9 cellular contexts compared by ENCODE assay signal in genomic region chr20:45294003-45294368, GRCh38. TPM values are rescaled to one million over a fixed set of nuclear protein-coding genes. Genes with fewer than 3 reads are reported as not detected.
DNase-seq lines count a peak whose midpoint lies in the region; ATAC-seq and TF ChIP-seq lines count a peak whose summit lies in the region.
"Had no signal": no experiment of that assay in that cellular context is flagged by ENCODE, and none has a peak within 500 bp of the region (broad histone marks: within the 10 kb centered on the region; RNA-seq: fewer than 3 reads in every experiment).

No MANE protein-coding gene starts in this region.

- no peaks in the 10 kb centered on the region for H4K20me1 ChIP-seq in DOHH2 (ENCODE audit: control insufficient read depth, insufficient read depth, low read depth, low read length)

- H3K4me1 ChIP-seq in DOHH2 (ENCODE audit: control insufficient read depth, low read length) (no peaks in the 10 kb centered on the region), skeletal muscle satellite cell (ENCODE audit: control insufficient read depth, insufficient read depth, low read length) (peaks cover 9% of the 10 kb centered on the region)

- H3K4me3 ChIP-seq in DOHH2 (ENCODE audit: low read length) (no peak overlapping the region), epithelial cell of proximal tubule (ENCODE audit: low read depth, low read length) (peak overlapping the region; percentile 63), skeletal muscle satellite cell (ENCODE audit: low read length) (peak overlapping the region; percentile 76)

- H3K36me3 ChIP-seq in DOHH2 (ENCODE audit: control insufficient read depth, low read length) (no peaks in the 10 kb centered on the region), skeletal muscle satellite cell (ENCODE audit: insufficient read depth, low read length) (no peaks in the 10 kb centered on the region)
- H3K36me3 ChIP-seq: cardiac muscle cell had no signal

- no peaks in the 10 kb centered on the region for H3K9me2 ChIP-seq in DOHH2 (replicated peaks; ENCODE audit: control insufficient read depth, low read length)

- H3K79me2 ChIP-seq in DOHH2 (ENCODE audit: control insufficient read depth, low read length) = no peaks in the 10 kb centered on the region

- H3F3A ChIP-seq in DOHH2 (ENCODE audit: control insufficient read depth, insufficient read depth) = no peaks in the 10 kb centered on the region

- no peak overlapping the region for H3K9ac ChIP-seq in skeletal muscle satellite cell (ENCODE audit: low read depth, low read length)

- DNase-seq in RWPE1 (ENCODE audit: low spot score) (no peak), epithelial cell of proximal tubule (ENCODE audit: low read depth) (no peak), NCI-H2081 treated with DMSO at 0.1 percent for 48 hours (lab: John Stamatoyannopoulos, UW) (no peak)

- H3K27ac ChIP-seq in DOHH2 (ENCODE audit: low read depth, low read length) (no peak overlapping the region), RWPE1 (peak overlapping the region; percentile 57)
- H3K27ac ChIP-seq: cardiac muscle cell had no signal

- TF ChIP-seq CTCF in DOHH2 (IDR thresholded peaks at IDR 0.05; ENCODE audit: low read depth, low read length, poor library complexity, severe bottlenecking) = peak; percentile 50
- TF ChIP-seq CTCF in RWPE1 (conservative IDR thresholded peaks at IDR 0.05; ENCODE audit: low read depth) = peak; percentile 81
- no peak for TF ChIP-seq CTCF in epithelial cell of proximal tubule (conservative IDR thresholded peaks at IDR 0.05; ENCODE audit: low read depth, low read length)

- no peak for ATAC-seq in HG02870 (IDR thresholded peaks at IDR 0.05; ENCODE audit: unreplicated experiment)
- no peak for ATAC-seq in GM21723 (IDR thresholded peaks at IDR 0.05; ENCODE audit: unreplicated experiment)

- POLR2A ChIA-PET in RWPE1 (lab: Yijun Ruan, JAX; ENCODE audit: low non-redundant PET) = interaction anchor here (0.6 to 1.1 kb wide), 2 partner anchors 41 to 1779 kb away, joined by 3 to 6 read pairs; no protein-coding TSS in a partner anchor

- CTCF ChIA-PET in RWPE1 (lab: Yijun Ruan, JAX) = interaction anchor here (0.5 to 7.5 kb wide), 68 partner anchors 8 to 1150 kb away, joined by 3 to 109 read pairs (median 4); partner anchors contain the start of genes KCNS1, RBPJL, SEMG2 and SLPI

- H3K9me3 ChIP-seq in DOHH2 (ENCODE audit: control insufficient read depth, insufficient read depth, low read length) (no peaks in the 10 kb centered on the region), skeletal muscle satellite cell (replicated peaks; ENCODE audit: low read length) (no peaks in the 10 kb centered on the region)

- H3K4me2 ChIP-seq in DOHH2 (ENCODE audit: low read length) (no peak overlapping the region), skeletal muscle satellite cell (ENCODE audit: low read length) (peak overlapping the region; percentile 93)

- H3K27me3 ChIP-seq in DOHH2 (ENCODE audit: control insufficient read depth, low read length) (peaks cover 6% of the 10 kb centered on the region; the same call in 1 of the 2 replicates), skeletal muscle satellite cell (ENCODE audit: control insufficient read depth, insufficient read depth, low read length) (peaks cover 26% of the 10 kb centered on the region)

RNA-seq across cellular contexts. Expression of gene RBPJL, which starts 12.7 kb away (rescaled TPM):
- total RNA-seq in epithelial cell of proximal tubule = not detected in 2 replicates
- not detected in 2 replicates for total RNA-seq in skeletal muscle satellite cell (2012; rRNA removed)
- total RNA-seq: cardiac muscle cell, HT1080 had no signal

RNA-seq across cellular contexts. Expression of gene MATN4, which starts 14.1 kb away (rescaled TPM):
- not detected in 2 replicates for total RNA-seq in epithelial cell of proximal tubule
- total RNA-seq in skeletal muscle satellite cell (2012; rRNA removed) = not detected in 2 replicates
- total RNA-seq: cardiac muscle cell, HT1080 had no signal

RNA-seq across cellular contexts. Expression of gene SLPI, which starts 39.6 kb away (rescaled TPM):
- total RNA-seq in epithelial cell of proximal tubule = 20.5 and 68.1 TPM in 2 replicates
- not detected in 2 replicates for total RNA-seq in skeletal muscle satellite cell (2012; rRNA removed)
- total RNA-seq: cardiac muscle cell, HT1080 had no signal

RNA-seq across cellular contexts. Expression of gene SDC4, which starts 54.2 kb away (rescaled TPM):
- 153 and 239 TPM in 2 replicates for total RNA-seq in epithelial cell of proximal tubule
- total RNA-seq in skeletal muscle satellite cell (2012; rRNA removed) = 72.8 and 93.0 TPM in 2 replicates
